Comparison of ENCODE assay signal across 8 cellular contexts in the genomic region with DNA sequence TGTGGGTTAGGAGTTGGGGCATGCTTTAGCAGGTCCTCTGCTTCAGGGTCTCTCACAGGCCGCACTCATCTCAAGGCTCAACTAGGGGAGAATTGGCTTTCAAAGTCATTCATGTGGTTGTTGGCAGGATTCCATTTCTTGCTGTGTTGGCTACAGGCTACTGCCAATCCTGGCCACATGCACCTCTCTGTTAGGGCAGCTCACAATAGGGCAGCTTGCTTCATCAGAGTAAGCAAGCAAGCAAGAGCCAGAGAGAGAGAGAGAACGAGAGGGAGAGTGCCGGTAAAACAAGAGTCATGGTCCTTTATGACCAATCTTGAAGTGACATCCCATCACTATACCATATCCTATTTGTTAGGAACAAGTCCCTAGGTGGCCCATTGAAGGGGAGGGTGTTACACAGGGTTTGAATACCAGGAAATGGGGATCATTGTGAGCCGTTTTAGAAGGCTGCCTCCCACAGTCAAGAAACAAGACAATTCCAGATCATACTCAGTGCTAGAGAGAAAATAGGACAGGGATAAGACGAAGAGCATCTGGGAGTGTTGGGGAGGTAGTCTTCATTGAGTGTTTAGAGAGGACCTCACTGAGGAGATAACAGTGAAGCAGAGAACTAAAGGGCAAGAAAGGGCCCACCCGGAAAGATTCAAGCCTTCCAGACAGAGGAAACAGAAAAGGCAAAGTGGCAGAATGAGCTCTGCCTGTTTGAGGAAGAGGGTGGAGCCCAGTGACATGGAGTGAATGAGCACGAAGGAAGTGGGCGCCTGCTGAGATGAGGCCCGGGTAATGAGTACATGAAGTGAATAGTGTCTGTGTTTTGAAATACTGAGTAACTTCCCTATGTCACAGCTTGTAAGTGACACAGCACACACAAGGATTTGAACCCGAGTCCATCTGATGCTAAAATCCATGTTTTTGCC. TPM values are rescaled to one million over a fixed set of nuclear protein-coding genes. Genes with fewer than 3 reads are reported as not detected.
A peak's percentile ranks its signal among the peaks of the same experiment; 100 is the strongest.
DNase-seq lines count a peak whose midpoint lies in the region; ATAC-seq, FAIRE-seq and TF ChIP-seq lines count a peak whose summit lies in the region.

No MANE protein-coding gene starts in this region.

- TF ChIP-seq CTCF in HL-60 (IDR thresholded peaks at IDR 0.05; ENCODE audit: insufficient read depth, low read length) (no peak), activated B cell treated with CpG ODN at 0.5 μM for 24 hours (IDR thresholded peaks at IDR 0.05) (no peak), osteocyte (IDR thresholded peaks at IDR 0.05) (no peak), kidney (IDR thresholded peaks at IDR 0.05; ENCODE audit: borderline replicate concordance, extremely low read depth, insufficient read depth) (no peak)

- H3K9me3 Mint-ChIP-seq in activated B cell treated with CpG ODN at 0.5 μM for 24 hours (no peaks in the 10 kb centered on the region), osteocyte (ENCODE audit: unreplicated experiment) (no peaks in the 10 kb centered on the region)
- H3K9me3 Mint-ChIP-seq in central memory CD8-positive, alpha-beta T cell, result no peaks in the 10 kb centered on the region

- FAIRE-seq in kidney (lab: Jason Lieb, UNC), result no peak

- H3K27ac Mint-ChIP-seq in activated B cell treated with CpG ODN at 0.5 μM for 24 hours (peak overlapping the region; percentile 51), osteocyte (ENCODE audit: unreplicated experiment) (peak overlapping the region; percentile 19)
- peak overlapping the region; percentile 65 for H3K27ac Mint-ChIP-seq in central memory CD8-positive, alpha-beta T cell (ENCODE audit: low read depth)

- POLR2A ChIA-PET in activated B cell treated with CpG ODN at 0.5 μM for 24 hours (lab: Charles Lee), result no interaction called here

- no peak overlapping the region for H3K9ac ChIP-seq in kidney (ENCODE audit: low read length in 2 of 2)

- H3K4me3 Mint-ChIP-seq in activated B cell treated with CpG ODN at 0.5 μM for 24 hours (no peak overlapping the region), osteocyte (ENCODE audit: unreplicated experiment) (no peak overlapping the region)
- no peak overlapping the region for H3K4me3 Mint-ChIP-seq in central memory CD8-positive, alpha-beta T cell

- no peaks in the 10 kb centered on the region for H3K27me3 ChIP-seq in HL-60 (ENCODE audit: insufficient read depth, poor library complexity, severe bottlenecking)

- H3K36me3 Mint-ChIP-seq in activated B cell treated with CpG ODN at 0.5 μM for 24 hours (ENCODE audit: low read depth) (no peaks in the 10 kb centered on the region), osteocyte (ENCODE audit: unreplicated experiment) (no peaks in the 10 kb centered on the region)
- no peaks in the 10 kb centered on the region for H3K36me3 Mint-ChIP-seq in central memory CD8-positive, alpha-beta T cell (ENCODE audit: insufficient read depth)

- intact Hi-C loops in activated B cell treated with CpG ODN at 0.5 μM for 24 hours (cut with micrococcal nuclease) (no loop called here), kidney (cut with DNase I) (no loop called here)

- H3K9me3 ChIP-seq in kidney (ENCODE audit: control insufficient read depth in 1 of 2, low read length in 2 of 2), result no peaks in the 10 kb centered on the region

- peaks cover 19% of the 10 kb centered on the region for H3K4me1 Mint-ChIP-seq in activated B cell treated with CpG ODN at 0.5 μM for 24 hours
- peaks cover 13% of the 10 kb centered on the region for H3K4me1 Mint-ChIP-seq in central memory CD8-positive, alpha-beta T cell
- H3K4me1 Mint-ChIP-seq in osteocyte (ENCODE audit: unreplicated experiment), result peaks cover 41% of the 10 kb centered on the region

- no peaks in the 10 kb centered on the region for H3K36me3 ChIP-seq in kidney (ENCODE audit: control insufficient read depth in 1 of 2, insufficient read depth in 2 of 2, low read length in 2 of 2)

- H3K27me3 Mint-ChIP-seq in activated B cell treated with CpG ODN at 0.5 μM for 24 hours (no peaks in the 10 kb centered on the region), osteocyte (ENCODE audit: unreplicated experiment) (no peaks in the 10 kb centered on the region)
- H3K27me3 Mint-ChIP-seq in central memory CD8-positive, alpha-beta T cell, result peaks cover 19% of the 10 kb centered on the region

- peak; percentile 88 to 95 for DNase-seq in HL-60 (ENCODE audit: low read depth in 1 of 2, low spot score in 1 of 2)
- no peak for DNase-seq in activated B cell treated with CpG ODN at 0.5 μM for 24 hours
- no peak for DNase-seq in central memory CD8-positive, alpha-beta T cell (ENCODE audit: low spot score in 2 of 2)
- DNase-seq in osteocyte (ENCODE audit: extremely low spot score, unreplicated experiment), result no peak
- DNase-seq in ureter (ENCODE audit: low spot score), result no peak
- DNase-seq in NCI-H1694 (lab: John Stamatoyannopoulos, UW), result no peak
- no peak for DNase-seq in kidney
- no peak for DNase-seq in occipital lobe (lab: John Stamatoyannopoulos, UW)

- CTCF ChIA-PET in activated B cell treated with CpG ODN at 0.5 μM for 24 hours (lab: Charles Lee), result interaction anchor here (0.8 to 1.1 kb wide), 2 partner anchors 8 to 96 kb away, joined by 3 read pairs; no protein-coding TSS in a partner anchor

- no peak overlapping the region for H3K4me3 ChIP-seq in HL-60 (replicated peaks; ENCODE audit: insufficient read depth, low read length)
- H3K4me3 ChIP-seq in kidney (ENCODE audit: low read length in 2 of 2), result no peak overlapping the region

- H3K27ac ChIP-seq in HL-60 (replicated peaks) (peak overlapping the region; percentile 93), kidney (ENCODE audit: low read depth in 2 of 2, low read length in 2 of 2) (peak overlapping the region in 1 of 2 donors; percentile 59)

- no peaks in the 10 kb centered on the region for H3K4me1 ChIP-seq in kidney (ENCODE audit: control insufficient read depth in 1 of 2, insufficient read depth in 1 of 2, low read depth in 1 of 2, low read length in 2 of 2)

- peak; percentile 84 for ATAC-seq in activated B cell treated with CpG ODN at 0.5 μM for 24 hours (ENCODE audit: low read depth)
- ATAC-seq in central memory CD8-positive, alpha-beta T cell (replicated peaks; ENCODE audit: extremely low read depth, poor library complexity, severe bottlenecking), result peak; percentile 86

RNA-seq across cellular contexts. Expression of gene TLR2, which starts 32.8 kb away (rescaled TPM):
- total RNA-seq in activated B cell treated with CpG ODN at 0.5 μM for 24 hours, result 3.6 and 4.3 TPM in 2 replicates
- 0.46 and 0.60 TPM in 2 replicates for total RNA-seq in osteocyte
- 13.9 TPM for total RNA-seq in ureter
- 59.5 TPM for total RNA-seq in kidney
- polyA plus RNA-seq in kidney (ENCODE audit: insufficient read depth, low read depth, low replicate concordance), result 8.0 TPM
- 1.6 TPM for total RNA-seq in occipital lobe

Comparison
In these comparisons a context has a peak if more than half of its experiments do, and no peak if none do; other contexts are left out.
1. DNase-seq: peak in HL-60 (2 of 2); none in activated B cell treated with CpG ODN at 0.5 μM for 24 hours (single experiment), central memory CD8-positive, alpha-beta T cell (0 of 2), osteocyte (single experiment), ureter (single experiment), NCI-H1694 (single experiment), kidney (single experiment) and occipital lobe (single experiment).
2. Peak in every context shown above with its lines, with median percentiles within 50 percentile points of each other: H3K27ac Mint-ChIP-seq.